21 cellular contexts compared by ENCODE assay signal in the genomic region with DNA sequence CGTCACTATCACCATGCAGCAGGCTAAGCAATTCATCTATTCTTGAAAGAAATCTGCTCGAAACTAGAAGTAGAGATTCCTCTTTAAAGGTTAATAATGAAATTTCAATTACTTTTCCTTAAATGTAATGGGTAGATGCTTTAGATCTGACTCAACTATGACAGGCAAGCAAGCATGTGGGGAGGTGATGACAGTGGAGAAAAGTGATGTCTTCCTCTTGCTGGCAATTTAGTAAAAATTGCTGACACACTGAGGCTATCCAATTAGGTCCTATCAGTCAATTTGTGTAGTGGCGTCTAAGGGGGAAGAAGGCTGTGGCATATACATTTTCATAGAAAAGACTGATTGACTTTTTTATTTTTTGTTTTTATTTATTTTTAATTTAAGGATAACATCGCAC.
"Had no signal": no experiment of that assay in that cellular context is flagged by ENCODE, and none has a peak within 500 bp of the region (broad histone marks: within the 10 kb centered on the region; RNA-seq: fewer than 3 reads in every experiment).

No MANE protein-coding gene starts in this region.

- H3K27ac ChIP-seq: gastroesophageal sphincter, left ventricle myocardium inferior, lower lobe of right lung, neural progenitor cell, ovary, suprapubic skin, thyroid gland had no signal

- ATAC-seq: esophagus mucosa; gastroesophageal sphincter; lower lobe of right lung; natural killer cell treated with Interleukin-12 subunit alpha and Interleukin-12 subunit beta and Interleukin-15 and Interleukin-18, amount 100 ng/mL, for 72 hours; right cardiac atrium; stimulated activated effector memory CD8-positive, alpha-beta T cell treated with anti-CD3 and anti-CD28 coated beads, Interleukin-12 subunit alpha, Interleukin-12 subunit beta, amount 100 ng/mL, for 72 hours; stimulated activated naive CD8-positive, alpha-beta T cell treated with anti-CD3 and anti-CD28 coated beads, Interleukin-15, Interleukin-2, amounts not matched to agents 100 U/mL and 50 U/mL, for 24 hours had no signal

- H3K27me3 Mint-ChIP-seq: memory B cell had no signal

- H3K4me3 Mint-ChIP-seq: memory B cell; natural killer cell treated with Interleukin-12 subunit alpha and Interleukin-12 subunit beta and Interleukin-15 and Interleukin-18, amount 100 ng/mL, for 72 hours; neural progenitor cell; stimulated activated effector memory CD8-positive, alpha-beta T cell treated with anti-CD3 and anti-CD28 coated beads, Interleukin-12 subunit alpha, Interleukin-12 subunit beta, amount 100 ng/mL, for 72 hours; type B pancreatic cell had no signal

- H3K27ac Mint-ChIP-seq: memory B cell; natural killer cell treated with Interleukin-12 subunit alpha and Interleukin-12 subunit beta and Interleukin-15 and Interleukin-18, amount 100 ng/mL, for 72 hours; neural progenitor cell; type B pancreatic cell had no signal

- H3K36me3 Mint-ChIP-seq: memory B cell; natural killer cell treated with Interleukin-12 subunit alpha and Interleukin-12 subunit beta and Interleukin-15 and Interleukin-18, amount 100 ng/mL, for 72 hours; neural progenitor cell; stimulated activated effector memory CD8-positive, alpha-beta T cell treated with anti-CD3 and anti-CD28 coated beads, Interleukin-12 subunit alpha, Interleukin-12 subunit beta, amount 100 ng/mL, for 72 hours had no signal

- H3K9ac ChIP-seq: neural progenitor cell had no signal

- DNase-seq: effector memory CD4-positive, alpha-beta T cell; glutamatergic neuron; islet precursor cell; left ventricle myocardium inferior; lower lobe of right lung; midbrain; nucleus accumbens; ovary; right cardiac atrium; stimulated activated CD4-positive, alpha-beta T cell treated with anti-CD3 and anti-CD28 coated beads, Interleukin-4, amount 100 ng/mL, for 1 hour; stimulated activated CD8-positive, alpha-beta memory T cell treated with anti-CD3 and anti-CD28 coated beads, Interleukin-4, amount 100 ng/mL, for 48 hours; stimulated activated naive CD8-positive, alpha-beta T cell treated with anti-CD3 and anti-CD28 coated beads, Interleukin-15, Interleukin-2, amounts not matched to agents 100 U/mL and 50 U/mL, for 24 hours; thyroid gland had no signal

- H3K4me1 ChIP-seq: left ventricle myocardium inferior, lower lobe of right lung, neural progenitor cell, suprapubic skin, thyroid gland had no signal

- H3K4me1 Mint-ChIP-seq: memory B cell; stimulated activated effector memory CD8-positive, alpha-beta T cell treated with anti-CD3 and anti-CD28 coated beads, Interleukin-12 subunit alpha, Interleukin-12 subunit beta, amount 100 ng/mL, for 72 hours had no signal

- H3K27me3 ChIP-seq: gastroesophageal sphincter, neural progenitor cell, ovary, suprapubic skin, thyroid gland had no signal

- H3K36me3 ChIP-seq: gastroesophageal sphincter, left ventricle myocardium inferior, lower lobe of right lung, neural progenitor cell, ovary, suprapubic skin, thyroid gland had no signal

- H2AFZ ChIP-seq: neural progenitor cell had no signal

- H3K4me2 ChIP-seq: neural progenitor cell had no signal

- H3K9me3 Mint-ChIP-seq: natural killer cell treated with Interleukin-12 subunit alpha and Interleukin-12 subunit beta and Interleukin-15 and Interleukin-18, amount 100 ng/mL, for 72 hours; stimulated activated effector memory CD8-positive, alpha-beta T cell treated with anti-CD3 and anti-CD28 coated beads, Interleukin-12 subunit alpha, Interleukin-12 subunit beta, amount 100 ng/mL, for 72 hours had no signal

- H3K4me3 ChIP-seq: gastroesophageal sphincter, left ventricle myocardium inferior, lower lobe of right lung, neural progenitor cell, ovary, suprapubic skin, thyroid gland had no signal

- H3K9me3 ChIP-seq: gastroesophageal sphincter, left ventricle myocardium inferior, lower lobe of right lung, ovary, suprapubic skin, thyroid gland had no signal
